In genomic region chr13:79525051-79525450, GRCh38 we compare ENCODE assay signal across 15 cellular contexts. TPM values are rescaled to one million over a fixed set of nuclear protein-coding genes. Genes with fewer than 3 reads are reported as not detected.
A peak's percentile ranks its signal among the peaks of the same experiment; 100 is the strongest.
DNase-seq lines count a peak whose midpoint lies in the region; ATAC-seq, FAIRE-seq and TF ChIP-seq lines count a peak whose summit lies in the region.
"Had no signal": no experiment of that assay in that cellular context is flagged by ENCODE, and none has a peak within 500 bp of the region (broad histone marks: within the 10 kb centered on the region; RNA-seq: fewer than 3 reads in every experiment).

No MANE protein-coding gene starts in this region.

- H4K91ac ChIP-seq in trophoblast cell (ENCODE audit: low read depth, low read length): no peak overlapping the region

- H4K12ac ChIP-seq in trophoblast cell (ENCODE audit: low read depth, low read length): no peak overlapping the region

- no peak overlapping the region for H3K18ac ChIP-seq in trophoblast cell (ENCODE audit: low read length)

- no peaks in the 10 kb centered on the region for H3K79me2 ChIP-seq in trophoblast cell (ENCODE audit: control insufficient read depth, insufficient read depth, low read length, poor library complexity)

- H3K4me3 ChIP-seq in esophagus squamous epithelium (no peak overlapping the region), trophoblast cell (ENCODE audit: low read depth, low read length) (no peak overlapping the region)
- H3K4me3 ChIP-seq: pancreas, sigmoid colon had no signal

- TF ChIP-seq CTCF in esophagus squamous epithelium (IDR thresholded peaks at IDR 0.05): no peak

- no peak overlapping the region for H2AK5ac ChIP-seq in trophoblast cell (ENCODE audit: low read length)

- no peak overlapping the region for H3K14ac ChIP-seq in trophoblast cell (ENCODE audit: low read length)

- H4K8ac ChIP-seq in trophoblast cell (ENCODE audit: low read depth, low read length): no peak overlapping the region

- H3K4me2 ChIP-seq in trophoblast cell (ENCODE audit: low read length): no peak overlapping the region

- H3K27ac ChIP-seq in layer of hippocampus (ENCODE audit: low read depth, low read length) (peak overlapping the region; percentile 35), esophagus squamous epithelium (no peak overlapping the region), trophoblast cell (ENCODE audit: low read depth, low read length) (no peak overlapping the region)
- H3K27ac ChIP-seq: pancreas, sigmoid colon had no signal

- H3K27me3 ChIP-seq in layer of hippocampus (ENCODE audit: control insufficient read depth, insufficient read depth, low read length) (no peaks in the 10 kb centered on the region), esophagus squamous epithelium (no peaks in the 10 kb centered on the region), trophoblast cell (ENCODE audit: insufficient read depth, low read length) (no peaks in the 10 kb centered on the region)
- H3K27me3 ChIP-seq: pancreas, sigmoid colon had no signal

- peak; percentile 80 for FAIRE-seq in GM18507 (lab: Jason Lieb, UNC)
- FAIRE-seq: pancreas had no signal

- no peak for TF ChIP-seq POLR2A in esophagus squamous epithelium (IDR thresholded peaks at IDR 0.05)

- no peak overlapping the region for H2BK12ac ChIP-seq in trophoblast cell (ENCODE audit: low read length)

- no peak overlapping the region for H3K23ac ChIP-seq in trophoblast cell (ENCODE audit: low read length)

- H2BK5ac ChIP-seq in trophoblast cell (ENCODE audit: low read depth, low read length, poor library complexity): no peak overlapping the region

- WGBS in esophagus squamous epithelium, 2 donors: 49 to 69% methylated on average over 3 of the region's 3 CpGs
- no CpG with 5 or more reads among the region's 3 CpGs for WGBS in trophoblast cell (ENCODE audit: extremely low coverage, insufficient coverage, insufficient read length)

- no peaks in the 10 kb centered on the region for H3K9me3 ChIP-seq in esophagus squamous epithelium
- no peaks in the 10 kb centered on the region for H3K9me3 ChIP-seq in trophoblast cell (ENCODE audit: insufficient read depth, low read depth, low read length)
- H3K9me3 ChIP-seq: pancreas, sigmoid colon had no signal

- no peak overlapping the region for H3K4ac ChIP-seq in trophoblast cell (ENCODE audit: low read depth, low read length)

- H2AFZ ChIP-seq in trophoblast cell (ENCODE audit: insufficient read depth, low read length, poor library complexity): no peak overlapping the region

- H2BK120ac ChIP-seq in trophoblast cell (ENCODE audit: insufficient read depth, low read length, poor library complexity): no peak overlapping the region

- H3K4me1 ChIP-seq in esophagus squamous epithelium: peaks cover 4 to 29% (median 5%) of the 10 kb centered on the region in 3 donors
- peaks cover 0 to 2% of the 10 kb centered on the region in 2 experiments for H3K4me1 ChIP-seq in trophoblast cell (ENCODE audit: control insufficient read depth in 1 of 2, insufficient read depth in 2 of 2, low read length in 2 of 2)
- H3K4me1 ChIP-seq: pancreas had no signal

- no peak for DNase-seq in GM18507 (ENCODE audit: extremely low spot score, insufficient read length, low read depth)
- DNase-seq in SKM-1 (lab: John Stamatoyannopoulos, UW; ENCODE audit: unreplicated experiment): peak; percentile 77
- DNase-seq in esophagus squamous epithelium (lab: John Stamatoyannopoulos, UW): no peak
- no peak for DNase-seq in NCI-H1417 treated with DMSO at 0.1 percent for 48 hours (lab: John Stamatoyannopoulos, UW)
- DNase-seq in central memory CD4-positive, alpha-beta T cell: no peak
- no peak for DNase-seq in trophoblast cell
- DNase-seq: activated CD4-positive, alpha-beta T cell treated with anti-CD3 and anti-CD28 coated beads, Interleukin-2, amount 50 U/mL, for 48 hours; MM.1S; NCI-H2029 treated with DMSO at 0.1 percent for 48 hours; NCI-H524; pancreas; sigmoid colon had no signal

- H3K36me3 ChIP-seq in esophagus squamous epithelium (peaks cover 0 to 72% (median 0%) of the 10 kb centered on the region in 3 donors), trophoblast cell (ENCODE audit: control insufficient read depth in 1 of 2, insufficient read depth in 2 of 2, low read length in 2 of 2) (peaks cover 8 to 11% of the 10 kb centered on the region in 2 experiments)

- H3K79me1 ChIP-seq in trophoblast cell (ENCODE audit: low read length): no peaks in the 10 kb centered on the region

- peak; percentile 38 for ATAC-seq in HG03342 (IDR thresholded peaks at IDR 0.05; ENCODE audit: unreplicated experiment)
- ATAC-seq: Panc1, pancreas had no signal

- intact Hi-C loops in esophagus squamous epithelium (cut with DNase I): no loop called here

- H3K9ac ChIP-seq in trophoblast cell (ENCODE audit: low read length): no peak overlapping the region

RNA-seq across cellular contexts. Expression of gene NDFIP2, which starts 44.1 kb away (rescaled TPM):
- 10 to 100 TPM; 37.8 to 81.9 (median 54.8) TPM for total RNA-seq in esophagus squamous epithelium
- polyA plus RNA-seq in trophoblast cell (2013): 58.6 and 65.6 TPM in 2 replicates
